1 cellular context compared by ENCODE assay signal in genomic region chr16:25066747-25067631, GRCh38.
TF ChIP-seq lines count a peak whose summit lies in the region.

No MANE protein-coding gene starts in this region.

TF ChIP-seq in HEK293, 187 proteins besides CTCF, POLR2A, EP300 and RAD21 (continued from another document):
- TF ChIP-seq ZNF623 (tag by site-specific recombination; IDR thresholded peaks at IDR 0.05), result no peak
- TF ChIP-seq ZNF394 (tag by site-specific recombination; IDR thresholded peaks at IDR 0.05; ENCODE audit: borderline replicate concordance), result 0 out of 2 replicates have a peak, but pooled peaks have one; percentile 24
- peak; percentile 87 for TF ChIP-seq ZNF335 (tag by site-specific recombination; conservative IDR thresholded peaks at IDR 0.05)
- TF ChIP-seq KLF17 (tag by site-specific recombination; IDR thresholded peaks at IDR 0.05), result peak; percentile 55; the same call in 1 of the 2 replicates
- peak; percentile 42 for TF ChIP-seq KLF1 (tag by site-specific recombination; IDR thresholded peaks at IDR 0.05)
- peak; percentile 65 for TF ChIP-seq ZBTB26 (tag by site-specific recombination; optimal IDR thresholded peaks at IDR 0.05)
- peak; percentile 86 for TF ChIP-seq ZNF692 (tag by site-specific recombination; IDR thresholded peaks at IDR 0.05)
- no peak for TF ChIP-seq PRDM6 (tag by site-specific recombination; IDR thresholded peaks at IDR 0.05)
- TF ChIP-seq, protein P1, sequence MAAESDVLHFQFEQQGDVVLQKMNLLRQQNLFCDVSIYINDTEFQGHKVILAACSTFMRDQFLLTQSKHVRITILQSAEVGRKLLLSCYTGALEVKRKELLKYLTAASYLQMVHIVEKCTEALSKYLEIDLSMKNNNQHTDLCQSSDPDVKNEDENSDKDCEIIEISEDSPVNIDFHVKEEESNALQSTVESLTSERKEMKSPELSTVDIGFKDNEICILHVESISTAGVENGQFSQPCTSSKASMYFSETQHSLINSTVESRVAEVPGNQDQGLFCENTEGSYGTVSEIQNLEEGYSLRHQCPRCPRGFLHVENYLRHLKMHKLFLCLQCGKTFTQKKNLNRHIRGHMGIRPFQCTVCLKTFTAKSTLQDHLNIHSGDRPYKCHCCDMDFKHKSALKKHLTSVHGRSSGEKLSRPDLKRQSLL (tag by site-specific recombination; IDR thresholded peaks at IDR 0.05), result peak; percentile 93
TF ChIP-seq in HEK293: peak in this region for 24.
